Comparison of ENCODE assay signal across 8 cellular contexts in the genomic region with DNA sequence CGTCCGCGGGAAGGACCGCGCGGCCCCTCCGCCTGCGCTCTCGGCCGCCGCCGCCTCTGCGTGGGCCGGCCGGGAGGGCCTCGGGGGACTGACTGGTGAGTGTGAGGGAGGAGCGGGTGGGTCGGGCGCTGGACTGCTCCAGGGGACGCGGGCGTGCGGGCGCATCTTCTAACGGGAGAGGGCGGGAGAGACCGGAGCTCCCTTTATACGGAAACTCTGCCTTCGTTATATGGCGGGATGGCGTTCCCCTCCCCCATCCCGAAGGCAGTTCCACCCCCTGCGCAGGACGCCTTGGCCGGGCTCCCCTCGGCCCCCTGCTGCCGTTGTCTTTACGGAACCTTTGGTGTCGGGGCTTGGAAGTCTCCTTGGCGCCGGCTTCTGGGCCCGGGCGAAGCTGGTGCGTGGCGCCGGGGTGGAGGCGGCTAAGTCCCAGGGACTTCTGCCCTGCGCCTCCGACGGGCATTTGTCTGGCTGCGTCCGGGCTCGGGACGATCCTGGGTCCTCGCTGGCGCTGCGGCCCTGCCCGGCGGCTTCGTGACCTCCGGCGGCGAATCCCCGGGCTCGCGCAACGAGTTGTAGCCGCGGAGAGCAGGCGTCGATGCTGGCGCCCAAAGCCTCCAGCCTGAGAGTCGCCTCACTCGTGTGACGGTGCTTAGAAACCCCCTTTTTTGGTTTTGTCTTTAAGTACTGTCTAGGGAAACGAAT. TPM values are rescaled to one million over a fixed set of nuclear protein-coding genes. Genes with fewer than 3 reads are reported as not detected.
DNase-seq lines count a peak whose midpoint lies in the region; ATAC-seq, FAIRE-seq and TF ChIP-seq lines count a peak whose summit lies in the region.

No MANE protein-coding gene starts in this region.

- intact Hi-C loops in heart left ventricle (cut with DNase I) = loop anchor here in 8 of 10 donors (1.0 to 10.0 kb wide), 10 partner anchors 23 to 251 kb away; a partner anchor contains a TSS

- DNase-seq in GM03348 (ENCODE audit: low spot score) (peak; percentile 88), H54 (ENCODE audit: insufficient read length, low spot score) (peak; percentile 49), LHCN-M2 (ENCODE audit: low read depth) (peak; percentile 78), SW480 (ENCODE audit: low spot score) (peak; percentile 86), heart left ventricle (peak; percentile 77 to 88 (median 82)), pons (ENCODE audit: low spot score) (peak; percentile 59), ureter (ENCODE audit: low spot score) (peak; percentile 70)
- DNase-seq in activated naive CD8-positive, alpha-beta T cell treated with anti-CD3 and anti-CD28 coated beads, Interleukin-2, amount 50 U/mL, for 24 hours = peak; percentile 66

- H3K4me3 Mint-ChIP-seq in activated naive CD8-positive, alpha-beta T cell treated with anti-CD3 and anti-CD28 coated beads, Interleukin-2, amount 50 U/mL, for 24 hours = peak overlapping the region; percentile 85

- FAIRE-seq in H54 (lab: Jason Lieb, UNC) = no peak

- H3K4me1 Mint-ChIP-seq in activated naive CD8-positive, alpha-beta T cell treated with anti-CD3 and anti-CD28 coated beads, Interleukin-2, amount 50 U/mL, for 24 hours = peaks cover 39% of the 10 kb centered on the region

- H3K9me3 Mint-ChIP-seq in activated naive CD8-positive, alpha-beta T cell treated with anti-CD3 and anti-CD28 coated beads, Interleukin-2, amount 50 U/mL, for 24 hours = no peaks in the 10 kb centered on the region

- peak overlapping the region; percentile 87 to 98 (median 96) for H3K27ac ChIP-seq in heart left ventricle

- H3K27me3 Mint-ChIP-seq in activated naive CD8-positive, alpha-beta T cell treated with anti-CD3 and anti-CD28 coated beads, Interleukin-2, amount 50 U/mL, for 24 hours = no peaks in the 10 kb centered on the region

- H3K27ac Mint-ChIP-seq in activated naive CD8-positive, alpha-beta T cell treated with anti-CD3 and anti-CD28 coated beads, Interleukin-2, amount 50 U/mL, for 24 hours = peak overlapping the region; percentile 90

- TF ChIP-seq POLR2A in H54 (IDR thresholded peaks at IDR 0.05; ENCODE audit: low read depth, low read length) (no peak; the same call in 1 of the 2 replicates), heart left ventricle (IDR thresholded peaks at IDR 0.05) (peak in 1 of 2 donors; percentile 3)

- H3K36me3 ChIP-seq in heart left ventricle = peaks cover 0 to 31% (median 13%) of the 10 kb centered on the region in 9 donors

- peak overlapping the region; percentile 38 to 97 (median 90) for H3K4me3 ChIP-seq in heart left ventricle

- H3K4me1 ChIP-seq in heart left ventricle = peaks cover 0 to 36% (median 22%) of the 10 kb centered on the region in 12 donors

- H3K36me3 Mint-ChIP-seq in activated naive CD8-positive, alpha-beta T cell treated with anti-CD3 and anti-CD28 coated beads, Interleukin-2, amount 50 U/mL, for 24 hours (ENCODE audit: low read depth) = peaks cover 26% of the 10 kb centered on the region

- no peaks in the 10 kb centered on the region for H3K27me3 ChIP-seq in heart left ventricle

- 0% methylated on average over 52 to 76 of the region's 76 CpGs for WGBS in heart left ventricle, 4 donors

- no peaks in the 10 kb centered on the region for H3K9me3 ChIP-seq in heart left ventricle

- ATAC-seq in activated naive CD8-positive, alpha-beta T cell treated with anti-CD3 and anti-CD28 coated beads, Interleukin-2, amount 50 U/mL, for 24 hours = peak; percentile 53
- ATAC-seq in heart left ventricle = peak; percentile 39 to 81 (median 73)

- no peak for TF ChIP-seq CTCF in heart left ventricle (IDR thresholded peaks at IDR 0.05)

RNA-seq across cellular contexts. Expression of a gene that starts 0.5 kb away (rescaled TPM):
- total RNA-seq in LHCN-M2 (2014; rRNA removed) (46.0 and 50.4 TPM in 2 replicates), heart left ventricle (10 to 100 TPM; 27.1 to 46.0 (median 30.7) TPM), ureter (32.7 TPM)
- polyA plus RNA-seq in LHCN-M2 (2012) = 10.7 TPM
- polyA plus RNA-seq in heart left ventricle = 10 to 100 TPM in 1 of 2 donors, 1 to 10 TPM in 1; 9.2 to 24.1 TPM

RNA-seq across cellular contexts. Expression of a gene that starts 24.2 kb away (rescaled TPM):
- total RNA-seq in LHCN-M2 (2014; rRNA removed) (38.3 and 46.0 TPM in 2 replicates), heart left ventricle (10 to 100 TPM; 28.5 to 78.0 (median 59.0) TPM), ureter (56.0 TPM)
- polyA plus RNA-seq in LHCN-M2 (2012) = 13.0 TPM
- polyA plus RNA-seq in heart left ventricle = 10 to 100 TPM; 10.8 to 33.1 TPM

Comparison
In these comparisons a context has a peak if more than half of its experiments do, and no peak if none do; other contexts are left out.
1. Peak in every context shown above with its lines: DNase-seq, ATAC-seq, H3K4me3 ChIP-seq and H3K27ac ChIP-seq.